In the genomic region with DNA sequence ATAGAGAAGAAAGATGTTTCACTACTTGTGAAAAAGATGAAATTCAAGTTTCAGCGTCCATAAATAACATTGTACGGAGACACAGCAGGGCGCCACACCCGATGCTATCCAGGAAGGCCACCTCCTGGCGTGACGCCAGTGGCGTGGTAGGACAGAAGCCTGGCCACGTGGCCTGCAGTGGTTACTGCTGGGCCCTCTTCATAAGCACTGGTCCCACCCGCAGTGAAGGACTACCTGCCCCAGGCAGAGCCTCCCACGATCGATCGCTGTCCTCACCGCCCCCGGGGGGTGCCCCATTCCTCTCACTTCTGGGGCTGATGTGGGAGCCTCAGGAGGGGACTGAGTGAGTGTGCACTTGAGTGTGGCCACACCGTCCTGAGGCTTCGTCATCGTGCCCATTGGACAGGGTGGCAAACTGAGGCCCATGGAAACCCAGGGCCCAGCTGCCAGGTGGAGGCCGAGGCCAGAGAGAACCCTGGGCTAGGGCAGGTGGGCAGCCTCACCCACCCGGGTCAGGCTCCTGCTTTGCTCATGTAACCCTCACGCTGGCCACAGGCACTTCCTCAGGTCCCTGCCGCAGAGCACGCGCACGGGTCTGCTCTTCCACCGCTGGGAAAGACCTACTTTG, we compare ENCODE assay signal across 1 cellular context.
TF ChIP-seq lines count a peak whose summit lies in the region.

No MANE protein-coding gene starts in this region.

TF ChIP-seq in H1, 55 proteins besides CTCF, POLR2A, EP300 and RAD21:
- TF ChIP-seq SAP30 (IDR thresholded peaks at IDR 0.05; ENCODE audit: insufficient read depth, insufficient replicate concordance, low read length) (no peak), KDM1A (IDR thresholded peaks at IDR 0.05; ENCODE audit: borderline replicate concordance, low read length) (peak; percentile 90; the same call in 1 of the 2 replicates), HDAC2 (IDR thresholded peaks at IDR 0.05; ENCODE audit: borderline replicate concordance in 1 of 2, low read depth in 2 of 2, low read length in 2 of 2) (0 out of 4 replicates have a peak, but pooled peaks of 1 of the 2 experiments have one; percentile 44)
